Comparison of ENCODE assay signal across 1 cellular context in the genomic region with DNA sequence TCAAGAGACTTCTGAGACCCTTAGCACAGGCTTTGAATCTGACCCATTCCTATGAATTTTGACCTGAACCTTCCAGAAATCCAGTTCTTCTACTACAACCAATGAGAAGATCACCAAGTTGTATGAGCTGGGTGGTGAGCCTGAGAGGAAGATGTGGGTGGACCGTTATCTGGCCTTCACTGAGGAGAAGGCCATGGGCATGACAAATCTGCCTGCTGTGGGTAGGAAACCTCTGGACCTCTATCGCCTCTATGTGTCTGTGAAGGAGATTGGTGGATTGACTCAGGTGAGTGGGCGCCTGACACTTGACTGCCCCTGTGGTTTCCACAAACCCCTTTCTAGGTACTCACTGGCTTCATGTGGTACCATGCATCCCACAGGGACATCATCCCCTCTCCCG.
TF ChIP-seq lines count a peak whose summit lies in the region.

No MANE protein-coding gene starts in this region.

TF ChIP-seq in IMR-90, 13 proteins besides CTCF, POLR2A, EP300 and RAD21:
- no peak for TF ChIP-seq CHD1 (IDR thresholded peaks at IDR 0.05; ENCODE audit: low read depth, low read length)
- no peak for TF ChIP-seq MAFK (IDR thresholded peaks at IDR 0.05; ENCODE audit: low read depth, low read length)
- no peak for TF ChIP-seq NFE2L2 (IDR thresholded peaks at IDR 0.05; ENCODE audit: low read depth, low read length)
- no peak for TF ChIP-seq MAZ (IDR thresholded peaks at IDR 0.05; ENCODE audit: borderline replicate concordance, low read depth, low read length)
- no peak for TF ChIP-seq RFX5 (IDR thresholded peaks at IDR 0.05; ENCODE audit: low read depth, low read length)
- no peak for TF ChIP-seq MXI1 (IDR thresholded peaks at IDR 0.05; ENCODE audit: borderline replicate concordance, low read depth, low read length)
- no peak for TF ChIP-seq SMC3 (IDR thresholded peaks at IDR 0.05; ENCODE audit: low read depth, low read length)
- TF ChIP-seq RCOR1 (IDR thresholded peaks at IDR 0.05; ENCODE audit: insufficient replicate concordance, low read length), result no peak
- TF ChIP-seq, protein P1, sequence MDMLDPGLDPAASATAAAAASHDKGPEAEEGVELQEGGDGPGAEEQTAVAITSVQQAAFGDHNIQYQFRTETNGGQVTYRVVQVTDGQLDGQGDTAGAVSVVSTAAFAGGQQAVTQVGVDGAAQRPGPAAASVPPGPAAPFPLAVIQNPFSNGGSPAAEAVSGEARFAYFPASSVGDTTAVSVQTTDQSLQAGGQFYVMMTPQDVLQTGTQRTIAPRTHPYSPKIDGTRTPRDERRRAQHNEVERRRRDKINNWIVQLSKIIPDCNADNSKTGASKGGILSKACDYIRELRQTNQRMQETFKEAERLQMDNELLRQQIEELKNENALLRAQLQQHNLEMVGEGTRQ (IDR thresholded peaks at IDR 0.05; ENCODE audit: low read depth, low read length), result no peak
- TF ChIP-seq, protein P2, sequence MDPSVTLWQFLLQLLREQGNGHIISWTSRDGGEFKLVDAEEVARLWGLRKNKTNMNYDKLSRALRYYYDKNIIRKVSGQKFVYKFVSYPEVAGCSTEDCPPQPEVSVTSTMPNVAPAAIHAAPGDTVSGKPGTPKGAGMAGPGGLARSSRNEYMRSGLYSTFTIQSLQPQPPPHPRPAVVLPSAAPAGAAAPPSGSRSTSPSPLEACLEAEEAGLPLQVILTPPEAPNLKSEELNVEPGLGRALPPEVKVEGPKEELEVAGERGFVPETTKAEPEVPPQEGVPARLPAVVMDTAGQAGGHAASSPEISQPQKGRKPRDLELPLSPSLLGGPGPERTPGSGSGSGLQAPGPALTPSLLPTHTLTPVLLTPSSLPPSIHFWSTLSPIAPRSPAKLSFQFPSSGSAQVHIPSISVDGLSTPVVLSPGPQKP (IDR thresholded peaks at IDR 0.05; ENCODE audit: borderline replicate concordance, low read depth, low read length), result no peak
- no peak for TF ChIP-seq FOS (IDR thresholded peaks at IDR 0.05; ENCODE audit: low read depth, low read length)
- TF ChIP-seq BHLHE40 (IDR thresholded peaks at IDR 0.05; ENCODE audit: low read depth, low read length), result no peak
- no peak for TF ChIP-seq CEBPB (IDR thresholded peaks at IDR 0.05; ENCODE audit: low read depth, low read length)
